In the genomic region with DNA sequence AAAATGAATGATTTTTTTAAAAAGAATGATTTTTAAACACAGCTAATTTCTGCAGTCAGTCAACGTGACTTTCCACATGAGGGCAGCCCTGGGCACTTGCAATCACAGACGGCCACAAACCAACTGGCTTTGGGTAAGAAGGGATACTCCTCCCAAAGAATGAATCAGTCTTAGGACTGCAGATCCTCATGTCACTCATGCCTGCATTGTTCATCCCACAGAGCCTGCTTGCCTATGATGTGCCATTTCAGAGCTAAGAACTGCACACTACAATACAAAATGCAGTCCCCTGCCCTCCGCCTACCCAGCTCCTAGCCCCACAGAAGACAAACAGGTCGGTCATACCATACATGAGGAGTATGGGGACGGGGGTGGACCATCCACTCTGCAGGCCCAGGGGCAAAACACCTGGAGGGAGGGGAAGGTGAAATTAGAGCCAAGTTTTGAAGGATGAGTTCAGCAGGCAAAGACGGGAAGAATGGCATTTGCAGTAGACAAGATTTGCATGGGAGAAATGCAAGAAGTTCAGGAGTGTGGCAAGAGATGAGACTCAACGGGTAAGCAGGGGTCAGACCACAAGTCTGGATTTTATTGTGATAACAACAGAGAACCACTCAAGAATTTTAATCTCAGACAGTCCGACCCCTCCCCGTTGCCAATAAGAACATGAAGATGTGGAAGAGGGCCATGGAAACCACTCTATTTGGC, we compare ENCODE assay signal across 8 cellular contexts. TPM values are rescaled to one million over a fixed set of nuclear protein-coding genes. Genes with fewer than 3 reads are reported as not detected.
DNase-seq lines count a peak whose midpoint lies in the region; ATAC-seq, FAIRE-seq and TF ChIP-seq lines count a peak whose summit lies in the region.

No MANE protein-coding gene starts in this region.

- ATAC-seq in heart left ventricle, result peak in 3 of 4 donors; percentile 43 to 71 (median 61)
- no peak for ATAC-seq in Right ventricle myocardium superior (ENCODE audit: poor library complexity)
- no peak for ATAC-seq in HG03354 (IDR thresholded peaks at IDR 0.05; ENCODE audit: poor library complexity, severe bottlenecking, unreplicated experiment)

- H3K27ac ChIP-seq in heart left ventricle (no peak overlapping the region), hepatocyte (peak overlapping the region; percentile 94), MM.1S (ENCODE audit: low read length) (no peak overlapping the region)

- DNase-seq in heart left ventricle (no peak), Right ventricle myocardium superior (no peak), hepatocyte (ENCODE audit: low spot score) (peak; percentile 72), urothelium cell line (ENCODE audit: low spot score) (peak; percentile 53), DMS153 treated with DMSO at 0.1 percent for 48 hours (lab: John Stamatoyannopoulos, UW; ENCODE audit: unreplicated experiment) (no peak), MM.1S (no peak)

- peak overlapping the region; percentile 47 for H3K4me2 ChIP-seq in hepatocyte
- no peak overlapping the region for H3K4me2 ChIP-seq in MM.1S (ENCODE audit: low read depth, low read length)

- 70 to 79% (median 73%) methylated on average over 8 to 9 of the region's 9 CpGs for WGBS in heart left ventricle, 4 donors
- WGBS in hepatocyte (ENCODE audit: low lambda C conversion rate, missing lambda C conversion rate), result 62% methylated on average over 9 of the region's 9 CpGs

- H3K36me3 ChIP-seq in heart left ventricle (peaks cover 0 to 4% (median 0%) of the 10 kb centered on the region in 9 donors), hepatocyte (replicated peaks; ENCODE audit: insufficient read depth, low read depth) (no peaks in the 10 kb centered on the region), MM.1S (replicated peaks; ENCODE audit: insufficient read depth, low read length) (no peaks in the 10 kb centered on the region)

- no peak overlapping the region for H2AFZ ChIP-seq in hepatocyte
- H2AFZ ChIP-seq in MM.1S (ENCODE audit: low read length), result no peak overlapping the region

- no peak overlapping the region for H3K9ac ChIP-seq in MM.1S (ENCODE audit: low read length)

- H3K79me2 ChIP-seq in hepatocyte, result peaks cover 91% of the 10 kb centered on the region
- H3K79me2 ChIP-seq in MM.1S (ENCODE audit: low read length), result peaks cover 20% of the 10 kb centered on the region; the same call in 1 of the 2 replicates

- peak; percentile 52 for FAIRE-seq in TTC549 (lab: Jason Lieb, UNC)
- FAIRE-seq in urothelium cell line (lab: Jason Lieb, UNC), result no peak

- H4K20me1 ChIP-seq in hepatocyte (ENCODE audit: insufficient read depth, poor library complexity, severe bottlenecking) (peaks cover 18% of the 10 kb centered on the region), MM.1S (ENCODE audit: insufficient read depth, low read length) (no peaks in the 10 kb centered on the region)

- H3K4me3 ChIP-seq in heart left ventricle, result no peak overlapping the region
- H3K4me3 ChIP-seq in hepatocyte, result no peak overlapping the region
- H3K4me3 ChIP-seq in MM.1S (ENCODE audit: low read length), result no peak overlapping the region

- TF ChIP-seq POLR2A in heart left ventricle (IDR thresholded peaks at IDR 0.05), result no peak

- intact Hi-C loops in heart left ventricle (cut with DNase I), result no loop called here
- intact Hi-C loops in Right ventricle myocardium superior (cut with DNase I), result no loop called here

- TF ChIP-seq CTCF in heart left ventricle (IDR thresholded peaks at IDR 0.05) (peak in 5 of 12 donors; percentile 7 to 38 (median 32)), hepatocyte (IDR thresholded peaks at IDR 0.05; ENCODE audit: poor library complexity) (peak; percentile 44), MM.1S (IDR thresholded peaks at IDR 0.05; ENCODE audit: low read length) (no peak)

- no peaks in the 10 kb centered on the region for H3K27me3 ChIP-seq in heart left ventricle
- no peaks in the 10 kb centered on the region for H3K27me3 ChIP-seq in hepatocyte
- no peaks in the 10 kb centered on the region for H3K27me3 ChIP-seq in MM.1S (replicated peaks; ENCODE audit: insufficient read depth, low read length)

- H3F3A ChIP-seq in MM.1S (ENCODE audit: insufficient read depth, low read length), result no peaks in the 10 kb centered on the region

- no peaks in the 10 kb centered on the region for H3K9me2 ChIP-seq in hepatocyte (replicated peaks; ENCODE audit: insufficient read depth)
- H3K9me2 ChIP-seq in MM.1S (replicated peaks; ENCODE audit: insufficient read depth, low read length), result no peaks in the 10 kb centered on the region

- H3K9me3 ChIP-seq in heart left ventricle, result no peaks in the 10 kb centered on the region
- H3K9me3 ChIP-seq in hepatocyte (ENCODE audit: low read depth), result no peaks in the 10 kb centered on the region
- no peaks in the 10 kb centered on the region for H3K9me3 ChIP-seq in MM.1S (replicated peaks; ENCODE audit: insufficient read depth, low read length)

- H3K4me1 ChIP-seq in heart left ventricle (peaks cover 4 to 51% (median 24%) of the 10 kb centered on the region in 12 donors), hepatocyte (ENCODE audit: insufficient read depth) (peaks cover 45% of the 10 kb centered on the region), MM.1S (ENCODE audit: low read length) (no peaks in the 10 kb centered on the region)

RNA-seq across cellular contexts. Expression of a gene that starts 24.7 kb away (rescaled TPM):
- total RNA-seq in heart left ventricle, result 10 to 100 TPM; 42.5 to 87.1 (median 59.3) TPM
- 10 to 100 TPM; 26.5 to 60.4 TPM for polyA plus RNA-seq in heart left ventricle
- total RNA-seq in Right ventricle myocardium superior, result 60.2 TPM
- total RNA-seq in hepatocyte, result 77.7 and 87.4 TPM in 2 replicates
- polyA plus RNA-seq in hepatocyte, result 85.5 and 86.3 TPM in 2 replicates

Comparison
In these comparisons a context has a peak if more than half of its experiments do, and no peak if none do; other contexts are left out.
1. ATAC-seq: peak in heart left ventricle (3 of 4); none in Right ventricle myocardium superior (single experiment) and HG03354 (single experiment).
2. DNase-seq: peak in hepatocyte (single experiment) and urothelium cell line (single experiment); none in heart left ventricle (0 of 5), Right ventricle myocardium superior (single experiment), DMS153 treated with DMSO at 0.1 percent for 48 hours (single experiment) and MM.1S (single experiment).